22 cellular contexts compared by ENCODE assay signal in genomic region chr6:64186562-64186961, GRCh38.
"Had no signal": no experiment of that assay in that cellular context is flagged by ENCODE, and none has a peak within 500 bp of the region (broad histone marks: within the 10 kb centered on the region; RNA-seq: fewer than 3 reads in every experiment).

No MANE protein-coding gene starts in this region.

- H3K4me2 ChIP-seq: KMS-11, PC-9 had no signal

- DNase-seq: Kasumi-1; MM.1S; NCI-H1092 treated with DMSO at 0.1 percent for 48 hours; NCI-H1436; NCI-H187; NCI-H2029; NCI-H2081 treated with DMSO at 0.1 percent for 48 hours; NCI-H2227 treated with DMSO at 0.1 percent for 48 hours; NCI-H524 treated with DMSO at 0.1 percent for 48 hours; NCI-H69; NCI-H774; NK-92 treated with Interleukin-12 subunit alpha and Interleukin-12 subunit beta, amount 100 ng/mL, for 24 hours; OCI-M1; PC-9; Peyer's patch; SHP77 treated with DMSO at 0.1 percent for 48 hours; SJCRH30 had no signal

- H3K4me1 ChIP-seq: Peyer's patch, SJCRH30 had no signal

- ATAC-seq: HepG2, K562, Right ventricle myocardium inferior, SK-N-SH treated with all-trans-retinoic acid at 6 μM for 48 hours had no signal

- H3K4me3 ChIP-seq: K562, PC-9, Peyer's patch, SJCRH30 had no signal

- FAIRE-seq: HepG2, K562 had no signal

- H3K27ac ChIP-seq: KMS-11, PC-9, Peyer's patch, SJCRH30 had no signal

- H3K9ac ChIP-seq: KMS-11 had no signal

- H3K9me3 ChIP-seq: Peyer's patch, SJCRH30 had no signal

- H3K36me3 ChIP-seq: Peyer's patch, SJCRH30 had no signal

- H2AFZ ChIP-seq: PC-9 had no signal

- H3K27me3 ChIP-seq: Peyer's patch, SJCRH30 had no signal
